Comparison of ENCODE assay signal across 1 cellular context in the genomic region with DNA sequence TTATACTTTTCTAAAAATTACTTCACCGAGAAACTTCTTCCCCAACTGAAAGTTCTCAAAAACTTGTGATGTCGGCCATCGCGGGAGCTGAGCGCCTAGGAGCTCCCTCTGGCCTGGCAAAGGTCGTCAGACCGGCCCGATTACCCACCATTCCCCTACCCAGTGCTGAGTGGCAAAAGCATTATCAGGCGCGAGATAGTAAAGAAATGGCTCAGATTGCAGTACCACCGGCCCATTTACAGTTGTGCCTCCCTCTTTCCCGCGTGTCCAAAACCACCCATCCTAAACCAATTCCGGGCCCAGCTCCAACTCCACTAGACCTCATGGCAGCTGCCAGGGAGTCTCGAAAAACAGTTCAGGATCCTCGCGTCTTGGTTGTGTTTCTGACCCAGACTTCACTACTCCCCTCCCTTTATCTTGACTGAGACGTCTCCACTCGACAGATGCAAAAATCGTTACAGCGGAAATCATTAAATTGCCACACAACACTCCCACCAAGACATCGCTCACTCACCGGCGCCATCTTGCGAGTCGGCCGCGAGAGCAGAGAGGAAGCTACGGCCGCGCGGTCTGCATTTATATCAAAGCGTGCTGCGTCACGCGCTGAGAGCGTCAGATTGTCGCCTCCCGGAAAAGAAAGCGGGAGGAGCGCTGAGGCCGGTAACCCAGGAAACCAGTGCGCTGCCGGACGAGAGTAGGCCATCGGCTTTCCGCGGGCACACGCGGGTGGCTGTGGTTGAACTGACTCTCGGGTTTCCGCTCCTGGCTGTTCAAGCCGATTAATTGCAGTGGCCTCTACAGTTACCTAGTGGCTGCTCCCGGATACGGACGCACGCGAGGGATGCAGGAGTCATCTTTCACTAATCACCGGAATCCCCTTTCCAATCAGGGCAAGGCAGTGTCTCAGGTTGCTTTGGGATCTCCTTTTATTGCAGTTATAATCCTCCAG.
TF ChIP-seq lines count a peak whose summit lies in the region.

A gene (minus strand): TSS at position 551 of the 949 bp plus-strand sequence. CDS start 28 bp downstream, at position 523.

TF ChIP-seq in HepG2, 621 proteins besides CTCF, POLR2A, EP300 and RAD21 (continued from another document and continues in another):
- TF ChIP-seq ZNF713 (CRISPR knock-in tag; IDR thresholded peaks at IDR 0.05) (peak; percentile 31; the same call in 1 of the 2 replicates), ZNF709 (CRISPR knock-in tag; IDR thresholded peaks at IDR 0.05) (peak; percentile 76; the same call in 1 of the 2 replicates), HDAC1 (CRISPR knock-in tag; IDR thresholded peaks at IDR 0.05) (peak; percentile 55), ZNF17 (CRISPR knock-in tag; IDR thresholded peaks at IDR 0.05) (no peak), GTF2F1 (IDR thresholded peaks at IDR 0.05; ENCODE audit: low read length) (peak; percentile 90), ZNF549 (CRISPR knock-in tag; IDR thresholded peaks at IDR 0.05) (no peak), ZNF850 (CRISPR knock-in tag; conservative IDR thresholded peaks at IDR 0.05) (no peak), ZNF331 (CRISPR knock-in tag; IDR thresholded peaks at IDR 0.05) (peak; percentile 92), SP5 (CRISPR knock-in tag; IDR thresholded peaks at IDR 0.05; ENCODE audit: borderline replicate concordance, low read depth) (peak; percentile 53; the same call in 1 of the 2 replicates), ZNF746 (CRISPR knock-in tag; IDR thresholded peaks at IDR 0.05) (no peak), POGZ (CRISPR knock-in tag; IDR thresholded peaks at IDR 0.05) (peak; percentile 94), ZNF660 (CRISPR knock-in tag; IDR thresholded peaks at IDR 0.05; ENCODE audit: borderline replicate concordance, low read depth) (no peak), ZNF138 (CRISPR knock-in tag; IDR thresholded peaks at IDR 0.05; ENCODE audit: low read depth) (no peak; the same call in 1 of the 2 replicates), ZNF598 (CRISPR knock-in tag; IDR thresholded peaks at IDR 0.05; ENCODE audit: borderline replicate concordance) (no peak), RBM22 (optimal IDR thresholded peaks at IDR 0.05; ENCODE audit: low read length) (peak; percentile 88), NCOR1 (IDR thresholded peaks at IDR 0.05; ENCODE audit: borderline replicate concordance, low read length) (no peak; the same call in 1 of the 2 replicates), REXO4 (CRISPR knock-in tag; IDR thresholded peaks at IDR 0.05; ENCODE audit: borderline replicate concordance) (no peak), RBAK (CRISPR knock-in tag; IDR thresholded peaks at IDR 0.05) (no peak), ZNF264 (CRISPR knock-in tag; IDR thresholded peaks at IDR 0.05) (peak; percentile 50; the same call in 1 of the 2 replicates), ATRX (CRISPR knock-in tag; IDR thresholded peaks at IDR 0.05; ENCODE audit: borderline replicate concordance) (no peak), ZNF792 (CRISPR knock-in tag; IDR thresholded peaks at IDR 0.05) (peak; percentile 83), CC2D1A (CRISPR knock-in tag; IDR thresholded peaks at IDR 0.05) (no peak), SAFB2 (CRISPR knock-in tag; IDR thresholded peaks at IDR 0.05; ENCODE audit: borderline replicate concordance, low read depth) (no peak; the same call in 1 of the 2 replicates), NFATC3 (CRISPR knock-in tag; IDR thresholded peaks at IDR 0.05) (no peak), SSRP1 (CRISPR knock-in tag; IDR thresholded peaks at IDR 0.05) (peak; percentile 95), ZSCAN12 (CRISPR knock-in tag; IDR thresholded peaks at IDR 0.05) (no peak), SALL2 (CRISPR knock-in tag; IDR thresholded peaks at IDR 0.05) (peak; percentile 29; the same call in 1 of the 2 replicates)
- TF ChIP-seq, protein P1, sequence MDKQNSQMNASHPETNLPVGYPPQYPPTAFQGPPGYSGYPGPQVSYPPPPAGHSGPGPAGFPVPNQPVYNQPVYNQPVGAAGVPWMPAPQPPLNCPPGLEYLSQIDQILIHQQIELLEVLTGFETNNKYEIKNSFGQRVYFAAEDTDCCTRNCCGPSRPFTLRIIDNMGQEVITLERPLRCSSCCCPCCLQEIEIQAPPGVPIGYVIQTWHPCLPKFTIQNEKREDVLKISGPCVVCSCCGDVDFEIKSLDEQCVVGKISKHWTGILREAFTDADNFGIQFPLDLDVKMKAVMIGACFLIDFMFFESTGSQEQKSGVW (CRISPR knock-in tag; IDR thresholded peaks at IDR 0.05; ENCODE audit: borderline replicate concordance): no peak
- TF ChIP-seq, protein P2, sequence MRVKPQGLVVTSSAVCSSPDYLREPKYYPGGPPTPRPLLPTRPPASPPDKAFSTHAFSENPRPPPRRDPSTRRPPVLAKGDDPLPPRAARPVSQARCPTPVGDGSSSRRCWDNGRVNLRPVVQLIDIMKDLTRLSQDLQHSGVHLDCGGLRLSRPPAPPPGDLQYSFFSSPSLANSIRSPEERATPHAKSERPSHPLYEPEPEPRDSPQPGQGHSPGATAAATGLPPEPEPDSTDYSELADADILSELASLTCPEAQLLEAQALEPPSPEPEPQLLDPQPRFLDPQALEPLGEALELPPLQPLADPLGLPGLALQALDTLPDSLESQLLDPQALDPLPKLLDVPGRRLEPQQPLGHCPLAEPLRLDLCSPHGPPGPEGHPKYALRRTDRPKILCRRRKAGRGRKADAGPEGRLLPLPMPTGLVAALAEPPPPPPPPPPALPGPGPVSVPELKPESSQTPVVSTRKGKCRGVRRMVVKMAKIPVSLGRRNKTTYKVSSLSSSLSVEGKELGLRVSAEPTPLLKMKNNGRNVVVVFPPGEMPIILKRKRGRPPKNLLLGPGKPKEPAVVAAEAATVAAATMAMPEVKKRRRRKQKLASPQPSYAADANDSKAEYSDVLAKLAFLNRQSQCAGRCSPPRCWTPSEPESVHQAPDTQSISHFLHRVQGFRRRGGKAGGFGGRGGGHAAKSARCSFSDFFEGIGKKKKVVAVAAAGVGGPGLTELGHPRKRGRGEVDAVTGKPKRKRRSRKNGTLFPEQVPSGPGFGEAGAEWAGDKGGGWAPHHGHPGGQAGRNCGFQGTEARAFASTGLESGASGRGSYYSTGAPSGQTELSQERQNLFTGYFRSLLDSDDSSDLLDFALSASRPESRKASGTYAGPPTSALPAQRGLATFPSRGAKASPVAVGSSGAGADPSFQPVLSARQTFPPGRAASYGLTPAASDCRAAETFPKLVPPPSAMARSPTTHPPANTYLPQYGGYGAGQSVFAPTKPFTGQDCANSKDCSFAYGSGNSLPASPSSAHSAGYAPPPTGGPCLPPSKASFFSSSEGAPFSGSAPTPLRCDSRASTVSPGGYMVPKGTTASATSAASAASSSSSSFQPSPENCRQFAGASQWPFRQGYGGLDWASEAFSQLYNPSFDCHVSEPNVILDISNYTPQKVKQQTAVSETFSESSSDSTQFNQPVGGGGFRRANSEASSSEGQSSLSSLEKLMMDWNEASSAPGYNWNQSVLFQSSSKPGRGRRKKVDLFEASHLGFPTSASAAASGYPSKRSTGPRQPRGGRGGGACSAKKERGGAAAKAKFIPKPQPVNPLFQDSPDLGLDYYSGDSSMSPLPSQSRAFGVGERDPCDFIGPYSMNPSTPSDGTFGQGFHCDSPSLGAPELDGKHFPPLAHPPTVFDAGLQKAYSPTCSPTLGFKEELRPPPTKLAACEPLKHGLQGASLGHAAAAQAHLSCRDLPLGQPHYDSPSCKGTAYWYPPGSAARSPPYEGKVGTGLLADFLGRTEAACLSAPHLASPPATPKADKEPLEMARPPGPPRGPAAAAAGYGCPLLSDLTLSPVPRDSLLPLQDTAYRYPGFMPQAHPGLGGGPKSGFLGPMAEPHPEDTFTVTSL (CRISPR knock-in tag; IDR thresholded peaks at IDR 0.05; ENCODE audit: borderline replicate concordance): no peak
- TF ChIP-seq, protein P3, sequence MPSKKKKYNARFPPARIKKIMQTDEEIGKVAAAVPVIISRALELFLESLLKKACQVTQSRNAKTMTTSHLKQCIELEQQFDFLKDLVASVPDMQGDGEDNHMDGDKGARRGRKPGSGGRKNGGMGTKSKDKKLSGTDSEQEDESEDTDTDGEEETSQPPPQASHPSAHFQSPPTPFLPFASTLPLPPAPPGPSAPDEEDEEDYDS (CRISPR knock-in tag; IDR thresholded peaks at IDR 0.05): peak; percentile 99
- TF ChIP-seq, protein P4, sequence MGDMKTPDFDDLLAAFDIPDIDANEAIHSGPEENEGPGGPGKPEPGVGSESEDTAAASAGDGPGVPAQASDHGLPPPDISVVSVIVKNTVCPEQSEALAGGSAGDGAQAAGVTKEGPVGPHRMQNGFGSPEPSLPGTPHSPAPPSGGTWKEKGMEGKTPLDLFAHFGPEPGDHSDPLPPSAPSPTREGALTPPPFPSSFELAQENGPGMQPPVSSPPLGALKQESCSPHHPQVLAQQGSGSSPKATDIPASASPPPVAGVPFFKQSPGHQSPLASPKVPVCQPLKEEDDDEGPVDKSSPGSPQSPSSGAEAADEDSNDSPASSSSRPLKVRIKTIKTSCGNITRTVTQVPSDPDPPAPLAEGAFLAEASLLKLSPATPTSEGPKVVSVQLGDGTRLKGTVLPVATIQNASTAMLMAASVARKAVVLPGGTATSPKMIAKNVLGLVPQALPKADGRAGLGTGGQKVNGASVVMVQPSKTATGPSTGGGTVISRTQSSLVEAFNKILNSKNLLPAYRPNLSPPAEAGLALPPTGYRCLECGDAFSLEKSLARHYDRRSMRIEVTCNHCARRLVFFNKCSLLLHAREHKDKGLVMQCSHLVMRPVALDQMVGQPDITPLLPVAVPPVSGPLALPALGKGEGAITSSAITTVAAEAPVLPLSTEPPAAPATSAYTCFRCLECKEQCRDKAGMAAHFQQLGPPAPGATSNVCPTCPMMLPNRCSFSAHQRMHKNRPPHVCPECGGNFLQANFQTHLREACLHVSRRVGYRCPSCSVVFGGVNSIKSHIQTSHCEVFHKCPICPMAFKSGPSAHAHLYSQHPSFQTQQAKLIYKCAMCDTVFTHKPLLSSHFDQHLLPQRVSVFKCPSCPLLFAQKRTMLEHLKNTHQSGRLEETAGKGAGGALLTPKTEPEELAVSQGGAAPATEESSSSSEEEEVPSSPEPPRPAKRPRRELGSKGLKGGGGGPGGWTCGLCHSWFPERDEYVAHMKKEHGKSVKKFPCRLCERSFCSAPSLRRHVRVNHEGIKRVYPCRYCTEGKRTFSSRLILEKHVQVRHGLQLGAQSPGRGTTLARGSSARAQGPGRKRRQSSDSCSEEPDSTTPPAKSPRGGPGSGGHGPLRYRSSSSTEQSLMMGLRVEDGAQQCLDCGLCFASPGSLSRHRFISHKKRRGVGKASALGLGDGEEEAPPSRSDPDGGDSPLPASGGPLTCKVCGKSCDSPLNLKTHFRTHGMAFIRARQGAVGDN (CRISPR knock-in tag; IDR thresholded peaks at IDR 0.05): peak; percentile 97
- TF ChIP-seq, protein P5, sequence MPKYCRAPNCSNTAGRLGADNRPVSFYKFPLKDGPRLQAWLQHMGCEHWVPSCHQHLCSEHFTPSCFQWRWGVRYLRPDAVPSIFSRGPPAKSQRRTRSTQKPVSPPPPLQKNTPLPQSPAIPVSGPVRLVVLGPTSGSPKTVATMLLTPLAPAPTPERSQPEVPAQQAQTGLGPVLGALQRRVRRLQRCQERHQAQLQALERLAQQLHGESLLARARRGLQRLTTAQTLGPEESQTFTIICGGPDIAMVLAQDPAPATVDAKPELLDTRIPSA (CRISPR knock-in tag; IDR thresholded peaks at IDR 0.05; ENCODE audit: borderline replicate concordance): no peak
- TF ChIP-seq, protein P6, sequence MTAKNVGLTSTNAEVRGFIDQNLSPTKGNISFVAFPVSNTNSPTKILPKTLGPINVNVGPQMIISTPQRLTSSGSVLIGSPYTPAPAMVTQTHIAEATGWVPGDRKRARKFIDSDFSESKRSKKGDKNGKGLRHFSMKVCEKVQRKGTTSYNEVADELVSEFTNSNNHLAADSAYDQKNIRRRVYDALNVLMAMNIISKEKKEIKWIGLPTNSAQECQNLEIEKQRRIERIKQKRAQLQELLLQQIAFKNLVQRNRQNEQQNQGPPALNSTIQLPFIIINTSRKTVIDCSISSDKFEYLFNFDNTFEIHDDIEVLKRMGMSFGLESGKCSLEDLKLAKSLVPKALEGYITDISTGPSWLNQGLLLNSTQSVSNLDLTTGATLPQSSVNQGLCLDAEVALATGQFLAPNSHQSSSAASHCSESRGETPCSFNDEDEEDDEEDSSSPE (CRISPR knock-in tag; IDR thresholded peaks at IDR 0.05): peak; percentile 86
- TF ChIP-seq, protein P7, sequence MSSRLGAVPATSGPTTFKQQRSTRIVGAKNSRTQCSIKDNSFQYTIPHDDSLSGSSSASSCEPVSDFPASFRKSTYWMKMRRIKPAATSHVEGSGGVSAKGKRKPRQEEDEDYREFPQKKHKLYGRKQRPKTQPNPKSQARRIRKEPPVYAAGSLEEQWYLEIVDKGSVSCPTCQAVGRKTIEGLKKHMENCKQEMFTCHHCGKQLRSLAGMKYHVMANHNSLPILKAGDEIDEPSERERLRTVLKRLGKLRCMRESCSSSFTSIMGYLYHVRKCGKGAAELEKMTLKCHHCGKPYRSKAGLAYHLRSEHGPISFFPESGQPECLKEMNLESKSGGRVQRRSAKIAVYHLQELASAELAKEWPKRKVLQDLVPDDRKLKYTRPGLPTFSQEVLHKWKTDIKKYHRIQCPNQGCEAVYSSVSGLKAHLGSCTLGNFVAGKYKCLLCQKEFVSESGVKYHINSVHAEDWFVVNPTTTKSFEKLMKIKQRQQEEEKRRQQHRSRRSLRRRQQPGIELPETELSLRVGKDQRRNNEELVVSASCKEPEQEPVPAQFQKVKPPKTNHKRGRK (CRISPR knock-in tag; IDR thresholded peaks at IDR 0.05): no peak
- TF ChIP-seq, protein P8, sequence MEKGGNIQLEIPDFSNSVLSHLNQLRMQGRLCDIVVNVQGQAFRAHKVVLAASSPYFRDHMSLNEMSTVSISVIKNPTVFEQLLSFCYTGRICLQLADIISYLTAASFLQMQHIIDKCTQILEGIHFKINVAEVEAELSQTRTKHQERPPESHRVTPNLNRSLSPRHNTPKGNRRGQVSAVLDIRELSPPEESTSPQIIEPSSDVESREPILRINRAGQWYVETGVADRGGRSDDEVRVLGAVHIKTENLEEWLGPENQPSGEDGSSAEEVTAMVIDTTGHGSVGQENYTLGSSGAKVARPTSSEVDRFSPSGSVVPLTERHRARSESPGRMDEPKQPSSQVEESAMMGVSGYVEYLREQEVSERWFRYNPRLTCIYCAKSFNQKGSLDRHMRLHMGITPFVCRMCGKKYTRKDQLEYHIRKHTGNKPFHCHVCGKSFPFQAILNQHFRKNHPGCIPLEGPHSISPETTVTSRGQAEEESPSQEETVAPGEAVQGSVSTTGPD (CRISPR knock-in tag; IDR thresholded peaks at IDR 0.05): no peak
- TF ChIP-seq, protein P9, sequence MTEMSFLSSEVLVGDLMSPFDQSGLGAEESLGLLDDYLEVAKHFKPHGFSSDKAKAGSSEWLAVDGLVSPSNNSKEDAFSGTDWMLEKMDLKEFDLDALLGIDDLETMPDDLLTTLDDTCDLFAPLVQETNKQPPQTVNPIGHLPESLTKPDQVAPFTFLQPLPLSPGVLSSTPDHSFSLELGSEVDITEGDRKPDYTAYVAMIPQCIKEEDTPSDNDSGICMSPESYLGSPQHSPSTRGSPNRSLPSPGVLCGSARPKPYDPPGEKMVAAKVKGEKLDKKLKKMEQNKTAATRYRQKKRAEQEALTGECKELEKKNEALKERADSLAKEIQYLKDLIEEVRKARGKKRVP (CRISPR knock-in tag; IDR thresholded peaks at IDR 0.05): peak in 1 of 2 experiments; percentile 25; a peak in 2 of 4 replicates
- TF ChIP-seq, protein P10, sequence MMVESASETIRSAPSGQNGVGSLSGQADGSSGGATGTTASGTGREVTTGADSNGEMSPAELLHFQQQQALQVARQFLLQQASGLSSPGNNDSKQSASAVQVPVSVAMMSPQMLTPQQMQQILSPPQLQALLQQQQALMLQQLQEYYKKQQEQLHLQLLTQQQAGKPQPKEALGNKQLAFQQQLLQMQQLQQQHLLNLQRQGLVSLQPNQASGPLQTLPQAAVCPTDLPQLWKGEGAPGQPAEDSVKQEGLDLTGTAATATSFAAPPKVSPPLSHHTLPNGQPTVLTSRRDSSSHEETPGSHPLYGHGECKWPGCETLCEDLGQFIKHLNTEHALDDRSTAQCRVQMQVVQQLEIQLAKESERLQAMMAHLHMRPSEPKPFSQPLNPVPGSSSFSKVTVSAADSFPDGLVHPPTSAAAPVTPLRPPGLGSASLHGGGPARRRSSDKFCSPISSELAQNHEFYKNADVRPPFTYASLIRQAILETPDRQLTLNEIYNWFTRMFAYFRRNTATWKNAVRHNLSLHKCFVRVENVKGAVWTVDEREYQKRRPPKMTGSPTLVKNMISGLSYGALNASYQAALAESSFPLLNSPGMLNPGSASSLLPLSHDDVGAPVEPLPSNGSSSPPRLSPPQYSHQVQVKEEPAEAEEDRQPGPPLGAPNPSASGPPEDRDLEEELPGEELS (CRISPR knock-in tag; IDR thresholded peaks at IDR 0.05): peak; percentile 5
